30 cellular contexts compared by ENCODE assay signal in the genomic region with DNA sequence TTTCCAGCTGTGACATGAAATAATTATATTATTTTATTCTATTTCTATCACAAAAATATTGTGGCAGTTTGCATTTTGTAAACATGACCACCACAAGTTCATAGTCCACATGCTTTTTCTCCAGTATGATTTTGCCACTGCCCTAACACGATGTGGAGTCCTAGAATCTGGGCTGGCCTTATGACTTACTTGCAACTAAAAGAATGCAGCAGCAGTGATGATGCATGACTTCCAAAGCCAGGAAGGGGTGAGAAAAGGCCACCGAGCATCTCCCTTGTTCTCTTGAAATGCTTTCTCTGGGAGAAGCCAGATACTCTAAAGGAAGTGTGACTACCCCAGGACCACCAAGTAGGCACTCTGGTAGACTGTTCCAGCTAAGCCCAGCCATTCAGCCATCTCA.
"Had no signal": no experiment of that assay in that cellular context is flagged by ENCODE, and none has a peak within 500 bp of the region (broad histone marks: within the 10 kb centered on the region; RNA-seq: fewer than 3 reads in every experiment).

No MANE protein-coding gene starts in this region.

- DNase-seq: immature natural killer cell; kidney; left colon; left lung; lower lobe of right lung; mammary epithelial cell; mesendoderm; naive B cell; natural killer cell; nephron progenitor cell; ovary; right lobe of liver; stimulated activated CD4-positive, alpha-beta T cell treated with anti-CD3 and anti-CD28 coated beads, Interleukin-12 subunit alpha, Interleukin-12 subunit beta, amount 100 ng/mL, for 4 hours; stimulated activated CD4-positive, alpha-beta T cell treated with anti-CD3 and anti-CD28 coated beads, Interleukin-15, amount 100 ng/mL, for 24 hours; stimulated activated CD4-positive, alpha-beta T cell treated with anti-CD3 and anti-CD28 coated beads, Interleukin-2, amount 100 ng/mL, for 24 hours; stimulated activated CD4-positive, alpha-beta T cell treated with anti-CD3 and anti-CD28 coated beads, Interleukin-4, amount 100 ng/mL, for 1 hour; stimulated activated naive B cell treated with anti-CD40 and anti-IgM and Interleukin-4, amounts not matched to agents 10 μg/mL and 1 μg/mL and 100 μg/mL, for 72 hours; stimulated activated naive CD8-positive, alpha-beta T cell treated with anti-CD3 and anti-CD28 coated beads, Interleukin-15, Interleukin-2, amounts not matched to agents 100 U/mL and 50 U/mL, for 24 hours; stomach; testis; thyroid gland; transverse colon; upper lobe of left lung had no signal

- H3K4me1 Mint-ChIP-seq: immature natural killer cell; mesothelial cell of epicardium; naive B cell; natural killer cell; nephron progenitor cell; stimulated activated naive B cell treated with anti-CD40 and anti-IgM and Interleukin-4, amounts not matched to agents 10 μg/mL and 1 μg/mL and 100 μg/mL, for 72 hours had no signal

- H3K36me3 Mint-ChIP-seq: immature natural killer cell; mesothelial cell of epicardium; naive B cell; neural progenitor cell; stimulated activated naive B cell treated with anti-CD40 and anti-IgM and Interleukin-4, amounts not matched to agents 10 μg/mL and 1 μg/mL and 100 μg/mL, for 72 hours had no signal

- H3K4me1 ChIP-seq: left lung, lower lobe of right lung, neural progenitor cell, right atrium auricular region, right lobe of liver, stomach, testis, thyroid gland, transverse colon, upper lobe of left lung, vagina had no signal

- H3K9me3 ChIP-seq: left lung, lower lobe of right lung, neutrophil, ovary, right atrium auricular region, right lobe of liver, stomach, testis, thyroid gland, transverse colon, upper lobe of left lung, vagina had no signal

- H3K27ac ChIP-seq: left lung, lower lobe of right lung, neural progenitor cell, neutrophil, ovary, right atrium auricular region, right lobe of liver, skin epidermis, stomach, testis, thyroid gland, transverse colon, upper lobe of left lung, vagina had no signal

- H3K4me2 ChIP-seq: neural progenitor cell had no signal

- H3K27ac Mint-ChIP-seq: immature natural killer cell; mesothelial cell of epicardium; naive B cell; natural killer cell; nephron progenitor cell; neural progenitor cell; progenitor cell of endocrine pancreas; stimulated activated naive B cell treated with anti-CD40 and anti-IgM and Interleukin-4, amounts not matched to agents 10 μg/mL and 1 μg/mL and 100 μg/mL, for 72 hours had no signal

- H3K4me3 ChIP-seq: left lung, lower lobe of right lung, neural progenitor cell, ovary, right atrium auricular region, right lobe of liver, skin epidermis, stomach, testis, thyroid gland, transverse colon, upper lobe of left lung, vagina had no signal

- H3K9me3 Mint-ChIP-seq: nephron progenitor cell; neural progenitor cell; stimulated activated naive B cell treated with anti-CD40 and anti-IgM and Interleukin-4, amounts not matched to agents 10 μg/mL and 1 μg/mL and 100 μg/mL, for 72 hours had no signal

- H3K27me3 Mint-ChIP-seq: progenitor cell of endocrine pancreas had no signal

- ATAC-seq: left colon; left lung; lower lobe of right lung; natural killer cell; right lobe of liver; stimulated activated naive B cell treated with anti-CD40 and anti-IgM and Interleukin-4, amounts not matched to agents 10 μg/mL and 1 μg/mL and 100 μg/mL, for 72 hours; stimulated activated naive CD8-positive, alpha-beta T cell treated with anti-CD3 and anti-CD28 coated beads, Interleukin-15, Interleukin-2, amounts not matched to agents 100 U/mL and 50 U/mL, for 24 hours had no signal

- H3K36me3 ChIP-seq: left lung, lower lobe of right lung, neural progenitor cell, neutrophil, ovary, right atrium auricular region, right lobe of liver, stomach, thyroid gland, transverse colon, upper lobe of left lung, vagina had no signal

- H3K27me3 ChIP-seq: neural progenitor cell, neutrophil, ovary, right atrium auricular region, right lobe of liver, stomach, testis, thyroid gland, transverse colon, upper lobe of left lung, vagina had no signal

- H2AFZ ChIP-seq: neural progenitor cell had no signal

- H3K4me3 Mint-ChIP-seq: immature natural killer cell; mesothelial cell of epicardium; naive B cell; natural killer cell; nephron progenitor cell; neural progenitor cell; stimulated activated naive B cell treated with anti-CD40 and anti-IgM and Interleukin-4, amounts not matched to agents 10 μg/mL and 1 μg/mL and 100 μg/mL, for 72 hours had no signal

- H3K9ac ChIP-seq: neural progenitor cell had no signal
